ENCODE assay signal across 8 cellular contexts in the genomic region with DNA sequence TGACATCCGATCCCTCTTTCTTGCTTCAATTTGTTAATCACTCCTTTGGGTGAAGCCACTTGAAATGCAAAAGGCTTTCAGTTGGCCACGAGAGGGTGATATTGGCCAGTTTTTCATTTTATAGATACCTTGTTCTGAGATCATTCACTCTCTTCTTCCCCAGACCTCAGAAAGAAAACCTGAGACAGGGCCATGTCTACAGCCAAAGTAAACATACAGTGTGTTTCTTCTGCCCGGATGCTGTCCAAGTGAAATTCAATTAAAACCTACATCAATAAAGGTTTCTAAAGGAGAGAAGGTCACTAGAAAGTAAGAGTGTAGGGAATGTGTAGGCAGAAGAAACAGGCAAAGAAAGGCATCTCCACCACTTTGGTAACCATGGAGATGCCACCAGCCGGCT. TPM values are rescaled to one million over a fixed set of nuclear protein-coding genes. Genes with fewer than 3 reads are reported as not detected.
DNase-seq lines count a peak whose midpoint lies in the region; ATAC-seq and TF ChIP-seq lines count a peak whose summit lies in the region.

No MANE protein-coding gene starts in this region.

- CTCF ChIA-PET in AG04450 (lab: Charles Lee) = interaction anchor here (1.2 to 2.4 kb wide), 3 partner anchors 148 to 504 kb away, joined by 3 to 23 read pairs (median 7); no protein-coding TSS in a partner anchor

- H3K27me3 ChIP-seq in AG04450 (ENCODE audit: control insufficient read depth, insufficient read depth, low read length) (peaks cover 9% of the 10 kb centered on the region), testis (no peaks in the 10 kb centered on the region)

- peak; percentile 56 for TF ChIP-seq CTCF in AG04450 (IDR thresholded peaks at IDR 0.05; ENCODE audit: low read depth, low read length)
- TF ChIP-seq CTCF in GM13977 (IDR thresholded peaks at IDR 0.05; ENCODE audit: extremely low read depth, insufficient read depth, missing control alignments) = peak; percentile 31
- peak; percentile 54 for TF ChIP-seq CTCF in fibroblast of the aortic adventitia (IDR thresholded peaks at IDR 0.05; ENCODE audit: insufficient read depth, low read length)
- TF ChIP-seq CTCF in testis (IDR thresholded peaks at IDR 0.05) = peak in 2 of 3 experiments; percentile 25 to 30

- ATAC-seq in GM18520 (IDR thresholded peaks at IDR 0.05; ENCODE audit: unreplicated experiment) = no peak

- in situ Hi-C loops in GM13977 (cut with MboI; ENCODE audit: low pct_unique_long_range_greater_than_20kb, low sequenced_read_pairs, unreplicated experiment) = no loop called here

- no peaks in the 10 kb centered on the region for H3K4me1 ChIP-seq in testis

- no peak for DNase-seq in AG04450 (ENCODE audit: low read depth, low spot score)
- peak; percentile 18 for DNase-seq in GM13977 (ENCODE audit: low spot score)
- peak; percentile 65 for DNase-seq in RPMI7951 (ENCODE audit: low read depth)
- peak; percentile 58 for DNase-seq in fibroblast of the aortic adventitia (ENCODE audit: low read depth)
- no peak for DNase-seq in testis
- DNase-seq in posterior cingulate gyrus = no peak
- DNase-seq in posterior vena cava (ENCODE audit: low spot score) = no peak

- TF ChIP-seq POLR2A in testis (IDR thresholded peaks at IDR 0.05) = no peak

- intact Hi-C loops in testis (cut with DNase I; ENCODE audit: low total_unique reads) (no loop called here), posterior cingulate gyrus (cut with DNase I) (no loop called here), posterior vena cava (cut with DNase I) (no loop called here)

- no peak overlapping the region for H3K27ac ChIP-seq in AG04450 (ENCODE audit: low read depth, low read length)
- no peak overlapping the region for H3K27ac ChIP-seq in testis

- WGBS in testis, 2 donors = 39 to 43% methylated on average over 4 of the region's 4 CpGs

- H3K4me3 ChIP-seq in AG04450 (ENCODE audit: low read depth, low read length) (no peak overlapping the region), fibroblast of the aortic adventitia (ENCODE audit: low read depth, low read length) (no peak overlapping the region), testis (no peak overlapping the region)

- H3K36me3 ChIP-seq in testis (ENCODE audit: low read depth, missing control alignments) = no peaks in the 10 kb centered on the region

- POLR2A ChIA-PET in AG04450 (lab: Yijun Ruan, JAX) = no interaction called here

- H3K9me3 ChIP-seq in AG04450 (ENCODE audit: control insufficient read depth, insufficient read depth, low read length) = no peaks in the 10 kb centered on the region
- no peaks in the 10 kb centered on the region for H3K9me3 ChIP-seq in testis

RNA-seq across cellular contexts. Expression of gene FMN1, which starts 39.5 kb away (rescaled TPM):
- polyA plus RNA-seq in AG04450 (2011; rRNA removed) = 3.1 and 3.7 TPM in 2 replicates
- polyA minus RNA-seq in AG04450 (2011; rRNA and poly(A)+ RNA removed) = 22.1 and 35.0 TPM in 2 replicates
- total RNA-seq in RPMI7951 (2014; rRNA removed; shearing (Covaris generic)) = 5.0 and 5.8 TPM in 2 replicates
- 1.1 and 9.2 TPM in 2 replicates for total RNA-seq in fibroblast of the aortic adventitia (ENCODE audit: low replicate concordance)
- 10 to 100 TPM; 47.4 to 53.7 TPM for total RNA-seq in testis
- 17.7 TPM for polyA plus RNA-seq in testis (ENCODE audit: insufficient read depth, low read depth, low replicate concordance)
- total RNA-seq in posterior vena cava = 10 to 100 TPM; 20.2 to 26.6 TPM

Comparison
In these comparisons a context has a peak if more than half of its experiments do, and no peak if none do; other contexts are left out.
1. DNase-seq: peak in GM13977 (single experiment), RPMI7951 (single experiment) and fibroblast of the aortic adventitia (single experiment); none in AG04450 (single experiment), testis (single experiment), posterior cingulate gyrus (0 of 10) and posterior vena cava (single experiment).
2. Peak in every context shown above with its lines, with median percentiles within 50 percentile points of each other: CTCF ChIP-seq.